Comparison of ENCODE assay signal across 8 cellular contexts in the genomic region with DNA sequence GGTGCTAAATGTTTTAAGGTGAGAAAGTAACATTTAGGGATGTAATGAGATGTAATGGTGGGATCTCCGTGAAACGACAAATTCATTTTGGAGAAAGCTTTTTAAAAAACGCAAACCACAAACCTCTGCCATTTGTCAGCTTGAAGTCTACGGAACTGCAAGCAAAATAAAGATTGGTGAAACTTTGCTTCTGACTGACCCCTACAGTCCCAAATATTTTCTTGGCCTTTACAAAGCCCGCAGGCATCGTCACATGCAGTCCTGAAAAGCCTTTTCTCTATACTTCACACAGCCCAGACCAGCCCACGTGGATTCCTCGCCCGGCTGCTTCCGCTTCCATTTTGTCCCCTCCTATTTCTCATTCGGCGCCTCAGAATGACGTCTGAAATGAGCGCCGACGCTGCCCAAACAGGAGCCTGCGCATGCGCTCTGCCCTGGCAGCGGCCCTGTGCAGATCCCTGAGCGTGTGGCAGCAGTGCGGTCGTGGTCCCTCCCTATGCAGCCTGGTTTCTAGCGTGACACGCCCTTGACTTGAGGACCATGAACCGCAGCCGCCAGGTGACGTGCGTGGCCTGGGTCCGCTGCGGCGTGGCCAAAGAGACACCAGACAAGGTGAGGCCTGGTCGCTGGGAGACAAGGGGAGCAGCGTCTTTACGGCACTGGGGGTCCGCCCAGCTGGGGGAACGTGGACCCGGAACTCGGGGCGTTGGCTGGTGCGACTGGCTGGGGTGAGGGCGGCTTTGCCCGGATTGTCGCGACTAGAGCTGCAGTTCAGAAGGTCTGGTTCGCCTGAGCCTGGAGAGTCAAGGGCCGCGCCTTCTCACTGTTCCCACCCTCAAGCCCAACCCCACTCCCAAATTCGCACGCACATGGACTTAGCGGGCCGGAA. TPM values are rescaled to one million over a fixed set of nuclear protein-coding genes. Genes with fewer than 3 reads are reported as not detected.
A peak's percentile ranks its signal among the peaks of the same experiment; 100 is the strongest.
DNase-seq lines count a peak whose midpoint lies in the region; ATAC-seq and TF ChIP-seq lines count a peak whose summit lies in the region.

Gene PWP1, plus strand, starts transcription at position 440 of the 889 bp plus-strand sequence. Its CDS starts 101 bp downstream, at position 541.

- peak within 1 kb of the TSS; percentile 99 for H3K4me3 ChIP-seq in H7 (ENCODE audit: insufficient read depth, low read depth, low read length)
- H3K4me3 ChIP-seq in fibroblast of pulmonary artery (replicated peaks; ENCODE audit: low read depth, low read length), result peak within 1 kb of the TSS; percentile 96

- H3K27me3 ChIP-seq in H7 (ENCODE audit: control insufficient read depth, insufficient read depth, low read length), result no peaks in the 10 kb centered on the region

- peak within 1 kb of the TSS; percentile 100 for H3K4me3 Mint-ChIP-seq in natural killer cell treated with Interleukin-12 subunit alpha and Interleukin-12 subunit beta and Interleukin-15 and Interleukin-18, amount 100 ng/mL, for 72 hours

- H3K36me3 Mint-ChIP-seq in natural killer cell treated with Interleukin-12 subunit alpha and Interleukin-12 subunit beta and Interleukin-15 and Interleukin-18, amount 100 ng/mL, for 72 hours, result peaks cover 9% of the 10 kb centered on the region

- peaks cover 21 to 30% of the 10 kb centered on the region in 2 donors for H3K4me1 Mint-ChIP-seq in natural killer cell treated with Interleukin-12 subunit alpha and Interleukin-12 subunit beta and Interleukin-15 and Interleukin-18, amount 100 ng/mL, for 72 hours (ENCODE audit: low read depth in 2 of 2)

- H3K27me3 Mint-ChIP-seq in natural killer cell treated with Interleukin-12 subunit alpha and Interleukin-12 subunit beta and Interleukin-15 and Interleukin-18, amount 100 ng/mL, for 72 hours, result peaks cover 0 to 1% of the 10 kb centered on the region in 2 donors

- H3K27ac Mint-ChIP-seq in natural killer cell treated with Interleukin-12 subunit alpha and Interleukin-12 subunit beta and Interleukin-15 and Interleukin-18, amount 100 ng/mL, for 72 hours, result peak within 1 kb of the TSS; percentile 95 to 99

- peak; percentile 96 for TF ChIP-seq POLR2A in Raji (IDR thresholded peaks at IDR 0.05; ENCODE audit: insufficient read depth, low read depth, low read length)

- ATAC-seq in natural killer cell treated with Interleukin-12 subunit alpha and Interleukin-12 subunit beta and Interleukin-15 and Interleukin-18, amount 100 ng/mL, for 72 hours, result peak; percentile 95 to 96

- DNase-seq in ELR (ENCODE audit: low read depth) (peak; percentile 95), H7 (peak; percentile 95), M059J (ENCODE audit: low read depth) (peak; percentile 91), fibroblast of pulmonary artery (ENCODE audit: low read depth) (peak; percentile 96)
- peak; percentile 91 for DNase-seq in activated T-helper 9 cell treated with anti-CD3 and anti-CD28 coated beads, Interleukin-2, amount 50 U/mL, for 16 hours (ENCODE audit: low read depth)
- DNase-seq in natural killer cell treated with Interleukin-12 subunit alpha and Interleukin-12 subunit beta and Interleukin-15 and Interleukin-18, amount 100 ng/mL, for 72 hours (ENCODE audit: low spot score), result peak; percentile 95
- peak; percentile 93 for DNase-seq in stimulated activated naive CD4-positive, alpha-beta T cell treated with Interleukin-2 at 50 U/mL for 16 hours (lab: John Stamatoyannopoulos, UW)

- peaks cover 11% of the 10 kb centered on the region for H3K36me3 ChIP-seq in H7 (replicated peaks; ENCODE audit: control insufficient read depth, insufficient read depth, low read length)

- H3K9me3 Mint-ChIP-seq in natural killer cell treated with Interleukin-12 subunit alpha and Interleukin-12 subunit beta and Interleukin-15 and Interleukin-18, amount 100 ng/mL, for 72 hours, result no peaks in the 10 kb centered on the region

- TF ChIP-seq CTCF in fibroblast of pulmonary artery (IDR thresholded peaks at IDR 0.05; ENCODE audit: low read length, missing control alignments), result no peak

RNA-seq across cellular contexts. Expression of gene PWP1, which starts in this region (rescaled TPM):
- total RNA-seq in H7 (2014; rRNA removed; shearing (Covaris generic)), result 62.1 and 65.9 TPM in 2 replicates
- 61.4 and 76.0 TPM in 2 replicates for total RNA-seq in M059J (2014; rRNA removed; shearing (Covaris generic))
- 10 to 100 TPM; 47.4 to 56.8 TPM for total RNA-seq in natural killer cell treated with Interleukin-12 subunit alpha and Interleukin-12 subunit beta and Interleukin-15 and Interleukin-18, amount 100 ng/mL, for 72 hours

Comparison
In these comparisons a context has a peak if more than half of its experiments do, and no peak if none do; other contexts are left out.
1. Peak in every context shown above with its lines: DNase-seq, ATAC-seq and H3K4me3 ChIP-seq.